1 cellular context compared by ENCODE assay signal in the genomic region with DNA sequence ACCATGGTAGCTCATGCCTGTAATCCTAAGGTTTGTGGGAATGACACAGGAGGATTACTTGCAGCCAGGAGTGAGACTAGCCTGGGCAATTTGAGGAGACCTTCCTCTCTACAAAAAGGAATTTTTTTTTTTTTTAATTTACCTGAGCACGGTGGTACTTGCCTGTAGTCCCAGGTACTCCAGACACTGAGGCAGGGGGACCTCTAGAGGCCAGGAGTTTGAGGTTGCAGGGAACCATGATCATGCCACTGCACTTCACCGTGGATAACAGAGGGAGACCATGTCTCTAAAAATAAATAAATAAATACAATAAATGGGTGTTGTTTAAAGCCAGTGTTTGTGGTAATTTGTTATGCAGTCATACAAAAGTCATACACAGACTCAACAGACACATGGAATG.
TF ChIP-seq lines count a peak whose summit lies in the region.

No MANE protein-coding gene starts in this region.

TF ChIP-seq in H1, 55 proteins besides CTCF, POLR2A, EP300 and RAD21:
- no peak for TF ChIP-seq EGR1 (IDR thresholded peaks at IDR 0.05; ENCODE audit: borderline replicate concordance, low read depth, low read length)
- TF ChIP-seq BRCA1 (IDR thresholded peaks at IDR 0.05; ENCODE audit: low read depth, low read length) = no peak
- TF ChIP-seq TAF7 (optimal IDR thresholded peaks at IDR 0.05; ENCODE audit: borderline replicate concordance, low read depth, low read length) = no peak
- no peak for TF ChIP-seq JUND (IDR thresholded peaks at IDR 0.05; ENCODE audit: low read length)
- TF ChIP-seq TAF1 (IDR thresholded peaks at IDR 0.05; ENCODE audit: low read depth, low read length) = no peak
- TF ChIP-seq FOSL1 (IDR thresholded peaks at IDR 0.05; ENCODE audit: insufficient read depth, low read depth, low read length) = no peak
- no peak for TF ChIP-seq EZH2 (IDR thresholded peaks at IDR 0.05; ENCODE audit: low read depth, low read length, severe bottlenecking)
- TF ChIP-seq MAX (IDR thresholded peaks at IDR 0.05) = no peak
- TF ChIP-seq, protein P1, sequence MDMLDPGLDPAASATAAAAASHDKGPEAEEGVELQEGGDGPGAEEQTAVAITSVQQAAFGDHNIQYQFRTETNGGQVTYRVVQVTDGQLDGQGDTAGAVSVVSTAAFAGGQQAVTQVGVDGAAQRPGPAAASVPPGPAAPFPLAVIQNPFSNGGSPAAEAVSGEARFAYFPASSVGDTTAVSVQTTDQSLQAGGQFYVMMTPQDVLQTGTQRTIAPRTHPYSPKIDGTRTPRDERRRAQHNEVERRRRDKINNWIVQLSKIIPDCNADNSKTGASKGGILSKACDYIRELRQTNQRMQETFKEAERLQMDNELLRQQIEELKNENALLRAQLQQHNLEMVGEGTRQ (IDR thresholded peaks at IDR 0.05; ENCODE audit: low read length) = no peak
- TF ChIP-seq, protein P2, sequence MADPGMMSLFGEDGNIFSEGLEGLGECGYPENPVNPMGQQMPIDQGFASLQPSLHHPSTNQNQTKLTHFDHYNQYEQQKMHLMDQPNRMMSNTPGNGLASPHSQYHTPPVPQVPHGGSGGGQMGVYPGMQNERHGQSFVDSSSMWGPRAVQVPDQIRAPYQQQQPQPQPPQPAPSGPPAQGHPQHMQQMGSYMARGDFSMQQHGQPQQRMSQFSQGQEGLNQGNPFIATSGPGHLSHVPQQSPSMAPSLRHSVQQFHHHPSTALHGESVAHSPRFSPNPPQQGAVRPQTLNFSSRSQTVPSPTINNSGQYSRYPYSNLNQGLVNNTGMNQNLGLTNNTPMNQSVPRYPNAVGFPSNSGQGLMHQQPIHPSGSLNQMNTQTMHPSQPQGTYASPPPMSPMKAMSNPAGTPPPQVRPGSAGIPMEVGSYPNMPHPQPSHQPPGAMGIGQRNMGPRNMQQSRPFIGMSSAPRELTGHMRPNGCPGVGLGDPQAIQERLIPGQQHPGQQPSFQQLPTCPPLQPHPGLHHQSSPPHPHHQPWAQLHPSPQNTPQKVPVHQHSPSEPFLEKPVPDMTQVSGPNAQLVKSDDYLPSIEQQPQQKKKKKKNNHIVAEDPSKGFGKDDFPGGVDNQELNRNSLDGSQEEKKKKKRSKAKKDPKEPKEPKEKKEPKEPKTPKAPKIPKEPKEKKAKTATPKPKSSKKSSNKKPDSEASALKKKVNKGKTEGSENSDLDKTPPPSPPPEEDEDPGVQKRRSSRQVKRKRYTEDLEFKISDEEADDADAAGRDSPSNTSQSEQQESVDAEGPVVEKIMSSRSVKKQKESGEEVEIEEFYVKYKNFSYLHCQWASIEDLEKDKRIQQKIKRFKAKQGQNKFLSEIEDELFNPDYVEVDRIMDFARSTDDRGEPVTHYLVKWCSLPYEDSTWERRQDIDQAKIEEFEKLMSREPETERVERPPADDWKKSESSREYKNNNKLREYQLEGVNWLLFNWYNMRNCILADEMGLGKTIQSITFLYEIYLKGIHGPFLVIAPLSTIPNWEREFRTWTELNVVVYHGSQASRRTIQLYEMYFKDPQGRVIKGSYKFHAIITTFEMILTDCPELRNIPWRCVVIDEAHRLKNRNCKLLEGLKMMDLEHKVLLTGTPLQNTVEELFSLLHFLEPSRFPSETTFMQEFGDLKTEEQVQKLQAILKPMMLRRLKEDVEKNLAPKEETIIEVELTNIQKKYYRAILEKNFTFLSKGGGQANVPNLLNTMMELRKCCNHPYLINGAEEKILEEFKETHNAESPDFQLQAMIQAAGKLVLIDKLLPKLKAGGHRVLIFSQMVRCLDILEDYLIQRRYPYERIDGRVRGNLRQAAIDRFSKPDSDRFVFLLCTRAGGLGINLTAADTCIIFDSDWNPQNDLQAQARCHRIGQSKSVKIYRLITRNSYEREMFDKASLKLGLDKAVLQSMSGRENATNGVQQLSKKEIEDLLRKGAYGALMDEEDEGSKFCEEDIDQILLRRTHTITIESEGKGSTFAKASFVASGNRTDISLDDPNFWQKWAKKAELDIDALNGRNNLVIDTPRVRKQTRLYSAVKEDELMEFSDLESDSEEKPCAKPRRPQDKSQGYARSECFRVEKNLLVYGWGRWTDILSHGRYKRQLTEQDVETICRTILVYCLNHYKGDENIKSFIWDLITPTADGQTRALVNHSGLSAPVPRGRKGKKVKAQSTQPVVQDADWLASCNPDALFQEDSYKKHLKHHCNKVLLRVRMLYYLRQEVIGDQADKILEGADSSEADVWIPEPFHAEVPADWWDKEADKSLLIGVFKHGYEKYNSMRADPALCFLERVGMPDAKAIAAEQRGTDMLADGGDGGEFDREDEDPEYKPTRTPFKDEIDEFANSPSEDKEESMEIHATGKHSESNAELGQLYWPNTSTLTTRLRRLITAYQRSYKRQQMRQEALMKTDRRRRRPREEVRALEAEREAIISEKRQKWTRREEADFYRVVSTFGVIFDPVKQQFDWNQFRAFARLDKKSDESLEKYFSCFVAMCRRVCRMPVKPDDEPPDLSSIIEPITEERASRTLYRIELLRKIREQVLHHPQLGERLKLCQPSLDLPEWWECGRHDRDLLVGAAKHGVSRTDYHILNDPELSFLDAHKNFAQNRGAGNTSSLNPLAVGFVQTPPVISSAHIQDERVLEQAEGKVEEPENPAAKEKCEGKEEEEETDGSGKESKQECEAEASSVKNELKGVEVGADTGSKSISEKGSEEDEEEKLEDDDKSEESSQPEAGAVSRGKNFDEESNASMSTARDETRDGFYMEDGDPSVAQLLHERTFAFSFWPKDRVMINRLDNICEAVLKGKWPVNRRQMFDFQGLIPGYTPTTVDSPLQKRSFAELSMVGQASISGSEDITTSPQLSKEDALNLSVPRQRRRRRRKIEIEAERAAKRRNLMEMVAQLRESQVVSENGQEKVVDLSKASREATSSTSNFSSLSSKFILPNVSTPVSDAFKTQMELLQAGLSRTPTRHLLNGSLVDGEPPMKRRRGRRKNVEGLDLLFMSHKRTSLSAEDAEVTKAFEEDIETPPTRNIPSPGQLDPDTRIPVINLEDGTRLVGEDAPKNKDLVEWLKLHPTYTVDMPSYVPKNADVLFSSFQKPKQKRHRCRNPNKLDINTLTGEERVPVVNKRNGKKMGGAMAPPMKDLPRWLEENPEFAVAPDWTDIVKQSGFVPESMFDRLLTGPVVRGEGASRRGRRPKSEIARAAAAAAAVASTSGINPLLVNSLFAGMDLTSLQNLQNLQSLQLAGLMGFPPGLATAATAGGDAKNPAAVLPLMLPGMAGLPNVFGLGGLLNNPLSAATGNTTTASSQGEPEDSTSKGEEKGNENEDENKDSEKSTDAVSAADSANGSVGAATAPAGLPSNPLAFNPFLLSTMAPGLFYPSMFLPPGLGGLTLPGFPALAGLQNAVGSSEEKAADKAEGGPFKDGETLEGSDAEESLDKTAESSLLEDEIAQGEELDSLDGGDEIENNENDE (IDR thresholded peaks at IDR 0.05; ENCODE audit: insufficient replicate concordance, low read length) = no peak
- no peak for TF ChIP-seq CTBP2 (IDR thresholded peaks at IDR 0.05; ENCODE audit: borderline replicate concordance, insufficient read depth, insufficient read length, low read length)
